8 cellular contexts compared by ENCODE assay signal in genomic region chr14:22561661-22562579, GRCh38. TPM values are rescaled to one million over a fixed set of nuclear protein-coding genes. Genes with fewer than 3 reads are reported as not detected.
DNase-seq lines count a peak whose midpoint lies in the region; ATAC-seq and TF ChIP-seq lines count a peak whose summit lies in the region.

No MANE protein-coding gene starts in this region.

- peaks cover 0 to 36% (median 15%) of the 10 kb centered on the region in 11 experiments; a peak in 14 of 22 replicates for H3K36me3 ChIP-seq in BLaER1 treated with 17β-estradiol and CSF1 and Interleukin-3, amounts not matched to agents 10 nM and 100 nM
- peaks cover 8 to 13% of the 10 kb centered on the region in 2 donors for H3K36me3 ChIP-seq in lung (ENCODE audit: control insufficient read depth in 2 of 2, insufficient read depth in 2 of 2, low read length in 2 of 2)

- no peaks in the 10 kb centered on the region for H3K9me3 ChIP-seq in BLaER1 treated with 17β-estradiol and CSF1 and Interleukin-3, amounts not matched to agents 10 nM and 100 nM (replicated peaks in 1 of 11)
- H3K9me3 ChIP-seq in lung (ENCODE audit: control insufficient read depth in 2 of 2, insufficient read depth in 1 of 2, low read length in 1 of 2), result no peaks in the 10 kb centered on the region

- TF ChIP-seq CTCF in lung (IDR thresholded peaks at IDR 0.05; ENCODE audit: control extremely low read depth, extremely low read depth), result no peak

- H3K4me2 ChIP-seq in BLaER1 treated with 17β-estradiol and CSF1 and Interleukin-3, amounts not matched to agents 10 nM and 100 nM, result peak overlapping the region; percentile 83 to 98 (median 92)

- H3K27me3 ChIP-seq in BLaER1 treated with 17β-estradiol and CSF1 and Interleukin-3, amounts not matched to agents 10 nM and 100 nM, result no peaks in the 10 kb centered on the region
- H3K27me3 ChIP-seq in lung (ENCODE audit: control insufficient read depth, insufficient read depth), result no peaks in the 10 kb centered on the region

- 47 to 54% methylated on average over 11 of the region's 11 CpGs for WGBS in lung, 2 donors

- ATAC-seq in lung (ENCODE audit: insufficient read depth, low FRiP score), result peak; percentile 36
- ATAC-seq in GM19455 (IDR thresholded peaks at IDR 0.05; ENCODE audit: unreplicated experiment), result no peak
- ATAC-seq in left ventricle myocardium superior, result no peak

- H3K9ac ChIP-seq in BLaER1 treated with 17β-estradiol and CSF1 and Interleukin-3, amounts not matched to agents 10 nM and 100 nM, result peak overlapping the region; percentile 11 to 99 (median 95); a peak in 20 of 22 replicates

- peak; percentile 56 to 57 for DNase-seq in Kasumi-1 (lab: John Stamatoyannopoulos, UW)
- DNase-seq in activated T-cell treated with anti-CD3 and anti-CD28 coated beads for 1 hour (ENCODE audit: low read depth), result peak; percentile 52
- peak; percentile 70 for DNase-seq in lung (ENCODE audit: low spot score)
- no peak for DNase-seq in NCI-H2196 (lab: John Stamatoyannopoulos, UW; ENCODE audit: unreplicated experiment)
- DNase-seq in left ventricle myocardium superior, result no peak
- DNase-seq in DMS 273 (lab: John Stamatoyannopoulos, UW; ENCODE audit: unreplicated experiment), result no peak

- peak overlapping the region in 9 of 10 experiments; percentile 9 to 51 (median 39); a peak in 13 of 20 replicates for H3K4me3 ChIP-seq in BLaER1 treated with 17β-estradiol and CSF1 and Interleukin-3, amounts not matched to agents 10 nM and 100 nM
- H3K4me3 ChIP-seq in lung, result no peak overlapping the region

- peaks cover 0 to 6% (median 0%) of the 10 kb centered on the region in 11 experiments; a peak in 2 of 22 replicates for H4K20me1 ChIP-seq in BLaER1 treated with 17β-estradiol and CSF1 and Interleukin-3, amounts not matched to agents 10 nM and 100 nM

- peak overlapping the region; percentile 12 to 100 (median 100); a peak in 20 of 22 replicates for H3K27ac ChIP-seq in BLaER1 treated with 17β-estradiol and CSF1 and Interleukin-3, amounts not matched to agents 10 nM and 100 nM
- H3K27ac ChIP-seq in lung (ENCODE audit: low read depth in 1 of 2, low read length in 1 of 2), result peak overlapping the region in 1 of 2 donors; percentile 41

- intact Hi-C loops in left ventricle myocardium superior (cut with micrococcal nuclease), result loop anchor here (10.0 kb wide), 2 partner anchors 253 to 293 kb away; partner anchors contain the start of gene SLC7A7

- H3K4me1 ChIP-seq in BLaER1 treated with 17β-estradiol and CSF1 and Interleukin-3, amounts not matched to agents 10 nM and 100 nM, result peaks cover 93 to 100% (median 100%) of the 10 kb centered on the region in 10 experiments
- peaks cover 5 to 20% of the 10 kb centered on the region in 2 donors for H3K4me1 ChIP-seq in lung (ENCODE audit: control insufficient read depth in 2 of 2, insufficient read depth in 2 of 2, low read length in 2 of 2)

RNA-seq across cellular contexts. Expression of gene DAD1, which starts 27.1 kb away (rescaled TPM):
- total RNA-seq in lung (100 to 1,000 TPM; 164 to 187 TPM), left ventricle myocardium superior (149 TPM)
- polyA plus RNA-seq in lung, result 100 to 1,000 TPM; 247 to 377 TPM

RNA-seq across cellular contexts. Expression of gene ABHD4, which starts 36.2 kb away (rescaled TPM):
- 10 to 100 TPM; 29.0 to 34.0 TPM for total RNA-seq in lung
- polyA plus RNA-seq in lung, result 10 to 100 TPM; 14.9 to 18.8 TPM
- 24.5 TPM for total RNA-seq in left ventricle myocardium superior

Comparison
In these comparisons a context has a peak if more than half of its experiments do, and no peak if none do; other contexts are left out.
1. DNase-seq: peak in Kasumi-1 (2 of 2), activated T-cell treated with anti-CD3 and anti-CD28 coated beads for 1 hour (single experiment) and lung (single experiment); none in NCI-H2196 (single experiment), left ventricle myocardium superior (single experiment) and DMS 273 (single experiment).